In genomic region chr18:61334951-61335736, GRCh38 we compare ENCODE assay signal across 13 cellular contexts. TPM values are rescaled to one million over a fixed set of nuclear protein-coding genes. Genes with fewer than 3 reads are reported as not detected.
DNase-seq lines count a peak whose midpoint lies in the region; ATAC-seq and TF ChIP-seq lines count a peak whose summit lies in the region.
"Had no signal": no experiment of that assay in that cellular context is flagged by ENCODE, and none has a peak within 500 bp of the region (broad histone marks: within the 10 kb centered on the region; RNA-seq: fewer than 3 reads in every experiment).

No MANE protein-coding gene starts in this region.

- no peak for ATAC-seq in HG03159 (IDR thresholded peaks at IDR 0.05; ENCODE audit: unreplicated experiment)
- no peak for ATAC-seq in stimulated activated naive B cell treated with anti-CD40 and anti-IgM and Interleukin-4, amounts not matched to agents 10 μg/mL and 1 μg/mL and 100 μg/mL, for 72 hours (replicated peaks)
- ATAC-seq: stimulated activated naive CD8-positive, alpha-beta T cell treated with anti-CD3 and anti-CD28 coated beads, Interleukin-15, amount 100 ng/mL, for 72 hours had no signal

- TF ChIP-seq CTCF in HFFc6 (IDR thresholded peaks at IDR 0.05) = no peak

- peaks cover 16% of the 10 kb centered on the region for H3K4me1 Mint-ChIP-seq in HFFc6 (ENCODE audit: low read depth)
- H3K4me1 Mint-ChIP-seq in stimulated activated naive B cell treated with anti-CD40 and anti-IgM and Interleukin-4, amounts not matched to agents 10 μg/mL and 1 μg/mL and 100 μg/mL, for 72 hours = peaks cover 3 to 5% of the 10 kb centered on the region in 2 donors
- H3K4me1 Mint-ChIP-seq: activated naive CD4-positive, alpha-beta T cell treated with anti-CD3 and anti-CD28 coated beads, Interleukin-2, amount 50 U/mL, for 24 hours had no signal

- peak overlapping the region; percentile 98 for H3K27ac ChIP-seq in caudate nucleus (ENCODE audit: low read depth, low read length)

- no peak overlapping the region for H3K27ac Mint-ChIP-seq in HFFc6
- H3K27ac Mint-ChIP-seq in stimulated activated naive B cell treated with anti-CD40 and anti-IgM and Interleukin-4, amounts not matched to agents 10 μg/mL and 1 μg/mL and 100 μg/mL, for 72 hours = no peak overlapping the region
- H3K27ac Mint-ChIP-seq: activated naive CD4-positive, alpha-beta T cell treated with anti-CD3 and anti-CD28 coated beads, Interleukin-2, amount 50 U/mL, for 24 hours; stimulated activated naive CD8-positive, alpha-beta T cell treated with anti-CD3 and anti-CD28 coated beads, Interleukin-15, amount 100 ng/mL, for 72 hours had no signal

- no peaks in the 10 kb centered on the region for H3K9me3 Mint-ChIP-seq in HFFc6
- peaks cover 0 to 2% of the 10 kb centered on the region in 2 donors for H3K9me3 Mint-ChIP-seq in stimulated activated naive B cell treated with anti-CD40 and anti-IgM and Interleukin-4, amounts not matched to agents 10 μg/mL and 1 μg/mL and 100 μg/mL, for 72 hours
- H3K9me3 Mint-ChIP-seq: activated naive CD4-positive, alpha-beta T cell treated with anti-CD3 and anti-CD28 coated beads, Interleukin-2, amount 50 U/mL, for 24 hours; stimulated activated naive CD8-positive, alpha-beta T cell treated with anti-CD3 and anti-CD28 coated beads, Interleukin-15, amount 100 ng/mL, for 72 hours had no signal

- H3K4me3 Mint-ChIP-seq in HFFc6 = peak overlapping the region; percentile 30; the same call in 1 of the 2 replicates
- H3K4me3 Mint-ChIP-seq in stimulated activated naive B cell treated with anti-CD40 and anti-IgM and Interleukin-4, amounts not matched to agents 10 μg/mL and 1 μg/mL and 100 μg/mL, for 72 hours = no peak overlapping the region
- H3K4me3 Mint-ChIP-seq: activated naive CD4-positive, alpha-beta T cell treated with anti-CD3 and anti-CD28 coated beads, Interleukin-2, amount 50 U/mL, for 24 hours; stimulated activated naive CD8-positive, alpha-beta T cell treated with anti-CD3 and anti-CD28 coated beads, Interleukin-15, amount 100 ng/mL, for 72 hours had no signal

- no peaks in the 10 kb centered on the region for H3K36me3 Mint-ChIP-seq in HFFc6 (ENCODE audit: low read depth)
- peaks cover 0 to 2% of the 10 kb centered on the region in 2 donors for H3K36me3 Mint-ChIP-seq in stimulated activated naive B cell treated with anti-CD40 and anti-IgM and Interleukin-4, amounts not matched to agents 10 μg/mL and 1 μg/mL and 100 μg/mL, for 72 hours
- H3K36me3 Mint-ChIP-seq: activated naive CD4-positive, alpha-beta T cell treated with anti-CD3 and anti-CD28 coated beads, Interleukin-2, amount 50 U/mL, for 24 hours had no signal

- DNase-seq in HFFc6 = no peak
- peak in 42 of 61 donors; percentile 1 to 48 (median 20) for DNase-seq in caudate nucleus (lab: John Stamatoyannopoulos, UW)
- DNase-seq in iris pigment epithelial cell (ENCODE audit: low read depth) = peak; percentile 48
- DNase-seq in putamen (ENCODE audit: low spot score) = peak; percentile 61
- DNase-seq in NCI-H345 (lab: John Stamatoyannopoulos, UW) = no peak
- no peak for DNase-seq in activated naive CD4-positive, alpha-beta T cell (lab: John Stamatoyannopoulos, UW)
- no peak for DNase-seq in stimulated activated naive B cell treated with anti-CD40 and anti-IgM and Interleukin-4, amounts not matched to agents 10 μg/mL and 1 μg/mL and 100 μg/mL, for 72 hours
- DNase-seq: NCI-H2029; stimulated activated naive CD8-positive, alpha-beta T cell treated with anti-CD3 and anti-CD28 coated beads, Interleukin-15, amount 100 ng/mL, for 72 hours; T1000 had no signal

- peaks cover 32% of the 10 kb centered on the region for H3K27me3 Mint-ChIP-seq in HFFc6 (ENCODE audit: insufficient read depth)
- H3K27me3 Mint-ChIP-seq in stimulated activated naive B cell treated with anti-CD40 and anti-IgM and Interleukin-4, amounts not matched to agents 10 μg/mL and 1 μg/mL and 100 μg/mL, for 72 hours = peaks cover 45 to 51% of the 10 kb centered on the region in 2 donors

RNA-seq across cellular contexts. Expression of gene CDH20, which starts 1.9 kb away (rescaled TPM):
- not detected for total RNA-seq in HFFc6 (2021; fragmentation: NEBNext Ultra II Directional; extraction: Animal tissue kit (Norgen Biotek cat#: 25700))
- total RNA-seq: mucosa of gallbladder had no signal

Comparison
In these comparisons a context has a peak if more than half of its experiments do, and no peak if none do; other contexts are left out.
1. DNase-seq: peak in caudate nucleus (42 of 61), iris pigment epithelial cell (single experiment) and putamen (single experiment); none in HFFc6 (single experiment), NCI-H345 (single experiment), activated naive CD4-positive, alpha-beta T cell (0 of 4) and stimulated activated naive B cell treated with anti-CD40 and anti-IgM and Interleukin-4, amounts not matched to agents 10 μg/mL and 1 μg/mL and 100 μg/mL, for 72 hours (single experiment).